In the genomic region with DNA sequence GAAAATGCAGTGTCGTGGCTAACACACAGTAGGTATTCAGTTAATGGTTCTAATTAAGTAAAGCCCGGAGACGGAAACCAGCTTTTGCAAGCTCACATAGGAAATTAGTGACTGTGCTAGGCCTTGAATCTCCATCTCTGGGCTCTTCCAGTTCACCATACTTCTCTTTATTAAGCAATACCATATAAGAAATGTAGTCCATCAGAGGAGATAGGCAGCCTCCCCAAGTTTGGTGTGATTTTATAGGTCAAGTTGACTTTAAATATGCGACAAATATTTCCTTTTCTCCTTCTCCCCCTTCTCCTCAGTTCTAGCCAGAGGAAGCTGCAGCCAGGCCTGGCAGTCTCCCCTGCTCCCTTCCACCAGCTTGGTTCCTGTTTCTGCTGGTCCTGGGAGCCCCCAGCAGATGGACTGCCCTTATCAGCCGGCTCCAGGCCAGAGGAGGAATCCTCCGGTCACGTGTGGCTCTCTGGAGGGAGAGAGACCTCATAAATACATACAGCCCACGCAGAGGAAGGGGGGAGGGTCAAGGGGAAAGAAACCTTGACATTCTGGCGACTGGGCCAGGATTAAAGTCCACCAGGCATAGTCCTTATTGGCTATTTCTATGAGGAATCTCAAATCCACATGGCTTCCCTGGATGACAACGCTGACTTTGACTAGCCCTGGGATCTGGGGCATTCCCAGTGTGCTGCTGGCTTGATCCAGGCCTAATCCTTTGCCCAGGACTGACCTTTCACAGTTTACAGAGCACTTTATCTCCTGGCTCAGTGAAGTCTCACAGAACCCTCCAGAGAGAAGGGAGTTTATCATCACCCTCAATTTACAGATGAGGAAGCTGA, we compare ENCODE assay signal across 13 cellular contexts.
DNase-seq lines count a peak whose midpoint lies in the region; ATAC-seq, FAIRE-seq and TF ChIP-seq lines count a peak whose summit lies in the region.
"Had no signal": no experiment of that assay in that cellular context is flagged by ENCODE, and none has a peak within 500 bp of the region (broad histone marks: within the 10 kb centered on the region; RNA-seq: fewer than 3 reads in every experiment).

No MANE protein-coding gene starts in this region.

- POLR2A ChIA-PET in endothelial cell of umbilical vein (lab: Charles Lee): interaction anchor here (0.7 to 0.9 kb wide), 2 partner anchors 16 to 136 kb away, joined by 3 read pairs; no protein-coding TSS in a partner anchor

- TF ChIP-seq POLR2A in endothelial cell of umbilical vein (IDR thresholded peaks at IDR 0.05; ENCODE audit: low read depth, low read length) (peak; percentile 66), vagina (IDR thresholded peaks at IDR 0.05) (no peak)

- no peaks in the 10 kb centered on the region for H3K79me2 ChIP-seq in endothelial cell of umbilical vein (ENCODE audit: control insufficient read depth, insufficient read depth, low read length)

- FAIRE-seq in endothelial cell of umbilical vein (lab: Jason Lieb, UNC): peak; percentile 74
- FAIRE-seq: GM12891 had no signal

- no peak overlapping the region for H3K4me2 ChIP-seq in endothelial cell of umbilical vein (ENCODE audit: insufficient read depth, low read length)

- dilution Hi-C loops in endothelial cell of umbilical vein (cut with MboI; ENCODE audit: extremely low pct_ligation_motif_present, low sequenced_read_pairs): no loop called here

- no TSS peak for BruUV-seq in endothelial cell of umbilical vein (replicated peaks; lab: Mats Ljungman, UMichigan)

- H3K9ac ChIP-seq in endothelial cell of umbilical vein (replicated peaks; ENCODE audit: extremely low read depth, insufficient read depth, low read length) (peak overlapping the region; percentile 33), muscle layer of colon (ENCODE audit: low read length) (no peak overlapping the region)

- H3K27me3 ChIP-seq in endothelial cell of umbilical vein (ENCODE audit: control insufficient read depth in 2 of 2, insufficient read depth in 2 of 2, low read length in 2 of 2) (no peaks in the 10 kb centered on the region), muscle layer of colon (ENCODE audit: control insufficient read depth in 1 of 2, insufficient read depth in 2 of 2, low read length in 2 of 2) (no peaks in the 10 kb centered on the region), vagina (no peaks in the 10 kb centered on the region)

- intact Hi-C loops in Right ventricle myocardium inferior (cut with DNase I): loop anchor here (2.0 to 5.0 kb wide), 2 partner anchors 114 to 858 kb away; a partner anchor contains a TSS
- intact Hi-C loops in cardiac septum (cut with DNase I): loop anchor here (2.0 kb wide), 1 partner anchor 252 kb away; no protein-coding TSS in a partner anchor
- intact Hi-C loops in endothelial cell of umbilical vein (cut with micrococcal nuclease): loop anchor here (1.0 to 10.0 kb wide), 10 partner anchors 16 to 384 kb away; a partner anchor contains a TSS
- intact Hi-C loops in vagina (cut with DNase I): loop anchor here (10.0 kb wide), 1 partner anchor 396 kb away; a partner anchor contains a TSS

- CTCF ChIA-PET in endothelial cell of umbilical vein (lab: Charles Lee): interaction anchor here (1.0 to 3.0 kb wide), 12 partner anchors 11 to 860 kb away, joined by 3 to 11 read pairs (median 4); a partner anchor contains a TSS

- H3K4me1 ChIP-seq in endothelial cell of umbilical vein (ENCODE audit: control insufficient read depth, extremely low read depth, insufficient read depth, low read length) (peaks cover 66% of the 10 kb centered on the region), muscle layer of colon (ENCODE audit: insufficient read depth, low read length) (peaks cover 37% of the 10 kb centered on the region), vagina (peaks cover 51% of the 10 kb centered on the region)

- DNase-seq in Right ventricle myocardium inferior (ENCODE audit: missing footprints) (peak; percentile 83), cardiac septum (ENCODE audit: low spot score) (no peak), endothelial cell of umbilical vein (ENCODE audit: low read depth, low spot score) (peak; percentile 98), vagina (ENCODE audit: extremely low spot score in 2 of 2) (no peak)
- DNase-seq: activated T-cell treated with anti-CD3 and anti-CD28 coated beads, Interleukin-2, amount 50 U/mL, for 24 hours; effector memory CD8-positive, alpha-beta T cell; Karpas-422; stimulated activated CD8-positive, alpha-beta memory T cell treated with anti-CD3 and anti-CD28 coated beads, Interleukin-4, amount 100 ng/mL, for 48 hours had no signal

- H3K4me3 ChIP-seq in endothelial cell of umbilical vein (replicated peaks in 1 of 3; ENCODE audit: insufficient read depth in 1 of 3, low read depth in 1 of 3, low read length in 3 of 3): no peak overlapping the region
- no peak overlapping the region for H3K4me3 ChIP-seq in muscle layer of colon (ENCODE audit: low read depth in 1 of 2, low read length in 2 of 2)
- H3K4me3 ChIP-seq in vagina: no peak overlapping the region

- no peaks in the 10 kb centered on the region for H3K36me3 ChIP-seq in endothelial cell of umbilical vein (ENCODE audit: control insufficient read depth in 2 of 2, extremely low read depth in 1 of 2, insufficient read depth in 2 of 2, low read length in 2 of 2)
- H3K36me3 ChIP-seq in muscle layer of colon (ENCODE audit: insufficient read depth, low read length): no peaks in the 10 kb centered on the region
- H3K36me3 ChIP-seq in vagina: no peaks in the 10 kb centered on the region

- no peaks in the 10 kb centered on the region for H3K9me3 ChIP-seq in endothelial cell of umbilical vein (replicated peaks; ENCODE audit: control insufficient read depth, insufficient read depth, low read length)
- H3K9me3 ChIP-seq in muscle layer of colon (ENCODE audit: low read length): no peaks in the 10 kb centered on the region
- no peaks in the 10 kb centered on the region for H3K9me3 ChIP-seq in vagina

- no peaks in the 10 kb centered on the region for H4K20me1 ChIP-seq in endothelial cell of umbilical vein (replicated peaks; ENCODE audit: control insufficient read depth, extremely low read depth, insufficient read depth, low read length)

- no peaks in the 10 kb centered on the region for H3K9me1 ChIP-seq in endothelial cell of umbilical vein (replicated peaks; ENCODE audit: control insufficient read depth, extremely low read depth, insufficient read depth, low read length)

- peak overlapping the region; percentile 20 for H2AFZ ChIP-seq in endothelial cell of umbilical vein (ENCODE audit: low read depth, low read length)

- H3K27ac ChIP-seq in endothelial cell of umbilical vein (ENCODE audit: insufficient read depth, low read depth, low read length) (peak overlapping the region; percentile 66), muscle layer of colon (ENCODE audit: low read depth, low read length) (peak overlapping the region; percentile 71), vagina (peak overlapping the region; percentile 72)

- ATAC-seq in Right ventricle myocardium inferior (peak; percentile 11), GM18868 (IDR thresholded peaks at IDR 0.05; ENCODE audit: unreplicated experiment) (no peak), GM21723 (IDR thresholded peaks at IDR 0.05; ENCODE audit: unreplicated experiment) (no peak), GM19452 (IDR thresholded peaks at IDR 0.05; ENCODE audit: unreplicated experiment) (no peak)
- ATAC-seq: effector memory CD8-positive, alpha-beta T cell had no signal

- TF ChIP-seq CTCF in endothelial cell of umbilical vein (IDR thresholded peaks at IDR 0.05; ENCODE audit: extremely low read depth in 1 of 2, insufficient read depth in 1 of 2, low read depth in 1 of 2, low read length in 2 of 2): peak in 1 of 2 donors; percentile 13
- no peak for TF ChIP-seq CTCF in vagina (IDR thresholded peaks at IDR 0.05)

TF ChIP-seq in endothelial cell of umbilical vein, 7 proteins besides CTCF, POLR2A, EP300 and RAD21:
- TF ChIP-seq MYC (IDR thresholded peaks at IDR 0.05; ENCODE audit: low read depth, low read length): no peak
- TF ChIP-seq EZH2 (IDR thresholded peaks at IDR 0.05; ENCODE audit: borderline replicate concordance, low read depth, low read length, severe bottlenecking): no peak
- TF ChIP-seq JUN (IDR thresholded peaks at IDR 0.05; ENCODE audit: borderline replicate concordance, insufficient read depth, insufficient read length, low read depth): no peak
- peak; percentile 68 for TF ChIP-seq POLR2AphosphoS5 (IDR thresholded peaks at IDR 0.05; ENCODE audit: insufficient read depth, low read depth, low read length)
- peak; percentile 81 for TF ChIP-seq GATA2 (IDR thresholded peaks at IDR 0.05; ENCODE audit: insufficient read depth, insufficient read length, low read depth, low read length)
- TF ChIP-seq FOS (IDR thresholded peaks at IDR 0.05; ENCODE audit: borderline replicate concordance, insufficient read depth, low read length): no peak
- TF ChIP-seq, protein P1, sequence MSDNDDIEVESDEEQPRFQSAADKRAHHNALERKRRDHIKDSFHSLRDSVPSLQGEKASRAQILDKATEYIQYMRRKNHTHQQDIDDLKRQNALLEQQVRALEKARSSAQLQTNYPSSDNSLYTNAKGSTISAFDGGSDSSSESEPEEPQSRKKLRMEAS (IDR thresholded peaks at IDR 0.05; ENCODE audit: insufficient read depth, insufficient read length): peak; percentile 92
TF ChIP-seq in endothelial cell of umbilical vein: peak in this region for 3.

Comparison
In these comparisons a context has a peak if more than half of its experiments do, and no peak if none do; other contexts are left out.
1. DNase-seq: peak in Right ventricle myocardium inferior (single experiment) and endothelial cell of umbilical vein (single experiment); none in cardiac septum (single experiment) and vagina (0 of 2).
2. Peak in every context shown above with its lines, with median percentiles within 50 percentile points of each other: H3K27ac ChIP-seq.